12 cellular contexts compared by ENCODE assay signal in the genomic region with DNA sequence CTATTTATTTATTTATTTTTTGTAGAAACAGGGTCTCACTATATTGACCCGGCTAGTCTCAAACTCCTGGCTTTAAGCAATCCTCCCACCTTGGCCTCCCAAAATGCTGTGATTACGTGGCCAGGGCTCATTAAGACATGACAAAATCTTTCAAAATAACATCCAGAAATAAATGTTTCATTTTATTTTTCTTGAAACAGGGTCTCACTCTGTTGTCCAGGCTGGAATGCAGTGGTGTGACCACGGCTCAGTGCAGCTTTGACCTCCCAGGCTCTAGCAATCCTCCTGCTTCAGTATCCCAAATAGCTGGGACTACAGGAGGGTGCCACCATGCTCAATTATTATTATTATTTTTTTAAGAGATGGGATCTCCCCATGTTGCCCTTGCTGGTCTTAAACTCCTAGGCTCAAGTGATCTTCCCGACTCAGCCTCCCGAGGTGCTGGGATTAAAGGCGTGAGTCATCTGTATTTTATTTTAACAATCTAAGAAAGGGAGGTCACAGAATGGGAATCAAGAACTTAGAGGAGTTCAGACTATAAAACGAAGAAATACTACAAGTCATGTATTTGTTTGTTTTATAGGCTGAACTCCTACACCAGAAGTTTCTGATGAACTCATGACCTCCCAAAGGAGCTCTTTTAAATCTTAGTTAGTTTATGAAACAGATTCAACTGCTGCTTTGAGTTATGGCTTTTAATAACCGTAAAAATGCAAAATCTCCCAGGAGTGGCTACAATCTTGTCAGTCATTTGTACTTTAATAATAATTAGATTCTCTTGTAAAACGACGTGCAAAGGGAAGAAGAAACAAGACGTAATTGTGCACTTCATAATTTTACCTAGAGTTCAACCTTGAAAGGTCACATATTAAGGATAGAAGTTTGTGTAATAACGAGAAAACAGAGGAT. TPM values are rescaled to one million over a fixed set of nuclear protein-coding genes. Genes with fewer than 3 reads are reported as not detected.
DNase-seq lines count a peak whose midpoint lies in the region; ATAC-seq, FAIRE-seq and TF ChIP-seq lines count a peak whose summit lies in the region.
"Had no signal": no experiment of that assay in that cellular context is flagged by ENCODE, and none has a peak within 500 bp of the region (broad histone marks: within the 10 kb centered on the region; RNA-seq: fewer than 3 reads in every experiment).

No MANE protein-coding gene starts in this region.

- no peak for DNase-seq in activated naive CD4-positive, alpha-beta T cell treated with anti-CD3 and anti-CD28 coated beads for 36 hours
- DNase-seq in activated naive CD4-positive, alpha-beta T cell treated with anti-CD3 and anti-CD28 coated beads, Interleukin-2, amount 50 U/mL, for 72 hours (ENCODE audit: low spot score in 2 of 2): no peak
- DNase-seq in RCC 7860 (ENCODE audit: low spot score): peak; percentile 26
- peak; percentile 25 for DNase-seq in fibroblast of peridontal ligament (ENCODE audit: extremely low read depth)
- no peak for DNase-seq in transverse colon
- no peak for DNase-seq in HAP-1 (ENCODE audit: low spot score in 2 of 2)
- no peak for DNase-seq in NCI-H1048 (lab: John Stamatoyannopoulos, UW)
- DNase-seq in NCI-H748 treated with DMSO at 0.1 percent for 48 hours (lab: John Stamatoyannopoulos, UW): no peak
- DNase-seq: GDM1; left colon; stimulated activated naive CD4-positive, alpha-beta T cell treated with Interleukin-2 at 50 U/mL for 16 hours had no signal

- FAIRE-seq in RCC 7860 (lab: Jason Lieb, UNC): no peak
- FAIRE-seq: TTC549 had no signal

- H3K4me3 ChIP-seq in transverse colon: no peak overlapping the region
- H3K4me3 ChIP-seq in HAP-1: no peak overlapping the region

- CTCF ChIA-PET in activated naive CD4-positive, alpha-beta T cell treated with anti-CD3 and anti-CD28 coated beads for 36 hours (lab: Charles Lee): interaction anchor here (0.6 to 0.9 kb wide), 3 partner anchors 34 to 94 kb away, joined by 3 to 4 read pairs (median 3); no protein-coding TSS in a partner anchor

- H3K9me3 ChIP-seq in transverse colon: no peaks in the 10 kb centered on the region
- no peaks in the 10 kb centered on the region for H3K9me3 ChIP-seq in HAP-1

- H3K27me3 ChIP-seq in transverse colon (no peaks in the 10 kb centered on the region), HAP-1 (ENCODE audit: low read depth) (no peaks in the 10 kb centered on the region)

- intact Hi-C loops in activated naive CD4-positive, alpha-beta T cell treated with anti-CD3 and anti-CD28 coated beads for 36 hours (cut with micrococcal nuclease): loop anchor here (2.0 kb wide), 2 partner anchors 201 to 731 kb away; partner anchors contain the start of gene PWP1
- intact Hi-C loops in transverse colon (cut with DNase I; ENCODE audit: low total_unique reads): loop anchor here (10.0 kb wide), 1 partner anchor 1611 kb away; the partner anchor contains the start of genes ISCU and SART3

- peaks cover 5% of the 10 kb centered on the region for H3K36me3 Mint-ChIP-seq in activated naive CD4-positive, alpha-beta T cell treated with anti-CD3 and anti-CD28 coated beads for 36 hours (ENCODE audit: low read depth)
- peaks cover 15 to 28% of the 10 kb centered on the region in 2 donors for H3K36me3 Mint-ChIP-seq in activated naive CD4-positive, alpha-beta T cell treated with anti-CD3 and anti-CD28 coated beads, Interleukin-2, amount 50 U/mL, for 72 hours

- H3K27ac ChIP-seq in transverse colon: peak overlapping the region in 3 of 4 donors; percentile 94 to 98 (median 96)

- H3K9me3 Mint-ChIP-seq in activated naive CD4-positive, alpha-beta T cell treated with anti-CD3 and anti-CD28 coated beads for 36 hours: peaks cover 19% of the 10 kb centered on the region
- peaks cover 4 to 14% of the 10 kb centered on the region in 2 donors for H3K9me3 Mint-ChIP-seq in activated naive CD4-positive, alpha-beta T cell treated with anti-CD3 and anti-CD28 coated beads, Interleukin-2, amount 50 U/mL, for 72 hours

- TF ChIP-seq CTCF in transverse colon (IDR thresholded peaks at IDR 0.05): no peak

- ATAC-seq in activated naive CD4-positive, alpha-beta T cell treated with anti-CD3 and anti-CD28 coated beads, Interleukin-2, amount 50 U/mL, for 72 hours: no peak
- ATAC-seq: left colon had no signal

- TF ChIP-seq POLR2A in transverse colon (IDR thresholded peaks at IDR 0.05): no peak

- peak overlapping the region; percentile 5 for H3K4me3 Mint-ChIP-seq in activated naive CD4-positive, alpha-beta T cell treated with anti-CD3 and anti-CD28 coated beads for 36 hours

- peaks cover 12% of the 10 kb centered on the region for H3K4me1 Mint-ChIP-seq in activated naive CD4-positive, alpha-beta T cell treated with anti-CD3 and anti-CD28 coated beads for 36 hours (ENCODE audit: low read depth)

- in situ Hi-C loops in transverse colon (cut with MboI; ENCODE audit: low pct_ligation_motif_present in 1 of 4, low pct_unique_long_range_greater_than_20kb in 1 of 4, low sequenced_read_pairs in 3 of 4): no loop called here
- in situ Hi-C loops in HAP-1 (cut with MboI; ENCODE audit: low sequenced_read_pairs): no loop called here

- 64 to 72% methylated on average over 12 of the region's 12 CpGs for WGBS in transverse colon (ENCODE audit: low coverage in 1 of 2), 2 donors

- H3K4me1 ChIP-seq in transverse colon: peaks cover 9 to 34% (median 25%) of the 10 kb centered on the region in 4 donors
- H3K4me1 ChIP-seq in HAP-1: peaks cover 39% of the 10 kb centered on the region

- H3K36me3 ChIP-seq in transverse colon (no peaks in the 10 kb centered on the region), HAP-1 (replicated peaks) (no peaks in the 10 kb centered on the region; the same call in 1 of the 2 replicates)

- TF ChIP-seq EP300 in transverse colon (IDR thresholded peaks at IDR 0.05; ENCODE audit: low read depth): no peak

- no peaks in the 10 kb centered on the region for H3K27me3 Mint-ChIP-seq in activated naive CD4-positive, alpha-beta T cell treated with anti-CD3 and anti-CD28 coated beads for 36 hours (ENCODE audit: low read depth)

- no peak overlapping the region for H3K27ac Mint-ChIP-seq in activated naive CD4-positive, alpha-beta T cell treated with anti-CD3 and anti-CD28 coated beads for 36 hours
- H3K27ac Mint-ChIP-seq in activated naive CD4-positive, alpha-beta T cell treated with anti-CD3 and anti-CD28 coated beads, Interleukin-2, amount 50 U/mL, for 72 hours: no peak overlapping the region

RNA-seq across cellular contexts. Expression of gene TMEM263, which starts 2.1 kb away (rescaled TPM):
- 10 to 100 TPM; 29.1 to 30.4 TPM for total RNA-seq in activated naive CD4-positive, alpha-beta T cell treated with anti-CD3 and anti-CD28 coated beads for 36 hours
- 10 to 100 TPM; 31.9 to 46.5 TPM for total RNA-seq in activated naive CD4-positive, alpha-beta T cell treated with anti-CD3 and anti-CD28 coated beads, Interleukin-2, amount 50 U/mL, for 72 hours
- total RNA-seq in transverse colon: 10 to 100 TPM; 13.5 to 34.6 (median 18.7) TPM

RNA-seq across cellular contexts. Expression of gene MTERF2, which starts 33.3 kb away (rescaled TPM):
- 1 to 10 TPM; 5.2 to 6.5 TPM for total RNA-seq in activated naive CD4-positive, alpha-beta T cell treated with anti-CD3 and anti-CD28 coated beads for 36 hours
- 1 to 10 TPM; 4.1 to 6.4 TPM for total RNA-seq in activated naive CD4-positive, alpha-beta T cell treated with anti-CD3 and anti-CD28 coated beads, Interleukin-2, amount 50 U/mL, for 72 hours
- 10 to 100 TPM in 1 of 4 donors, 1 to 10 TPM in 3; 3.0 to 14.8 (median 8.7) TPM for total RNA-seq in transverse colon

Comparison
In these comparisons a context has a peak if more than half of its experiments do, and no peak if none do; other contexts are left out.
1. DNase-seq: peak in RCC 7860 (single experiment) and fibroblast of peridontal ligament (single experiment); none in activated naive CD4-positive, alpha-beta T cell treated with anti-CD3 and anti-CD28 coated beads for 36 hours (single experiment), activated naive CD4-positive, alpha-beta T cell treated with anti-CD3 and anti-CD28 coated beads, Interleukin-2, amount 50 U/mL, for 72 hours (0 of 2), transverse colon (single experiment), HAP-1 (0 of 2), NCI-H1048 (single experiment) and NCI-H748 treated with DMSO at 0.1 percent for 48 hours (single experiment).